14 cellular contexts compared by ENCODE assay signal in genomic region chr1:36153476-36153875, GRCh38. TPM values are rescaled to one million over a fixed set of nuclear protein-coding genes. Genes with fewer than 3 reads are reported as not detected.
A peak's percentile ranks its signal among the peaks of the same experiment; 100 is the strongest.
DNase-seq lines count a peak whose midpoint lies in the region; ATAC-seq and TF ChIP-seq lines count a peak whose summit lies in the region.
"Had no signal": no experiment of that assay in that cellular context is flagged by ENCODE, and none has a peak within 500 bp of the region (broad histone marks: within the 10 kb centered on the region; RNA-seq: fewer than 3 reads in every experiment).

No MANE protein-coding gene starts in this region.

- TF ChIP-seq CTCF in heart left ventricle (IDR thresholded peaks at IDR 0.05) (no peak), tibial artery (IDR thresholded peaks at IDR 0.05) (no peak)

- H3K27ac ChIP-seq in heart left ventricle, result peak overlapping the region in 10 of 12 donors; percentile 6 to 97 (median 92)
- H3K27ac ChIP-seq in tibial artery, result peak overlapping the region; percentile 99 to 100

- peaks cover 71% of the 10 kb centered on the region for H3K4me1 Mint-ChIP-seq in activated CD4-positive, alpha-beta memory T cell treated with anti-CD3 and anti-CD28 coated beads, Interleukin-2, amount 10 ng/mL, durations not matched to agents 7 days and 5 days
- H3K4me1 Mint-ChIP-seq in naive B cell, result peaks cover 50 to 73% (median 70%) of the 10 kb centered on the region in 3 donors

- H3K4me3 ChIP-seq in heart left ventricle, result no peak overlapping the region
- H3K4me3 ChIP-seq in tibial artery, result no peak overlapping the region
- H3K4me3 ChIP-seq: lung, thyroid gland had no signal

- no peak for DNase-seq in heart left ventricle
- no peak for DNase-seq in left ventricle myocardium superior
- no peak for DNase-seq in activated CD4-positive, alpha-beta memory T cell treated with anti-CD3 and anti-CD28 coated beads, Interleukin-2, amount 10 ng/mL, durations not matched to agents 7 days and 5 days
- DNase-seq in naive B cell, result no peak
- no peak for DNase-seq in tibial artery
- DNase-seq in foreskin melanocyte, result no peak
- DNase-seq: cortex of kidney, DMS79 treated with DMSO at 0.1 percent for 48 hours, MM.1S, NCI-H82, thyroid gland had no signal

- H3K27me3 Mint-ChIP-seq in activated CD4-positive, alpha-beta memory T cell treated with anti-CD3 and anti-CD28 coated beads, Interleukin-2, amount 10 ng/mL, durations not matched to agents 7 days and 5 days, result no peaks in the 10 kb centered on the region
- no peaks in the 10 kb centered on the region for H3K27me3 Mint-ChIP-seq in naive B cell

- peaks cover 25% of the 10 kb centered on the region for H3K36me3 Mint-ChIP-seq in activated CD4-positive, alpha-beta memory T cell treated with anti-CD3 and anti-CD28 coated beads, Interleukin-2, amount 10 ng/mL, durations not matched to agents 7 days and 5 days (ENCODE audit: low read depth)
- H3K36me3 Mint-ChIP-seq in naive B cell, result no peaks in the 10 kb centered on the region

- CTCF ChIA-PET in activated CD4-positive, alpha-beta memory T cell treated with anti-CD3 and anti-CD28 coated beads, Interleukin-2, amount 10 ng/mL, durations not matched to agents 7 days and 5 days (lab: Charles Lee), result interaction anchor here (1.3 kb wide), 1 partner anchor 132 kb away, joined by 3 read pairs; no protein-coding TSS in a partner anchor

- TF ChIP-seq POLR2A in heart left ventricle (IDR thresholded peaks at IDR 0.05), result no peak

- no peaks in the 10 kb centered on the region for H3K9me3 ChIP-seq in heart left ventricle
- no peaks in the 10 kb centered on the region for H3K9me3 ChIP-seq in tibial artery
- H3K9me3 ChIP-seq: thyroid gland had no signal

- H3K27me3 ChIP-seq in heart left ventricle, result no peaks in the 10 kb centered on the region
- no peaks in the 10 kb centered on the region for H3K27me3 ChIP-seq in tibial artery
- H3K27me3 ChIP-seq: thyroid gland had no signal

- intact Hi-C loops in heart left ventricle (cut with DNase I) (loop anchor here in 5 of 10 donors (2.0 to 5.0 kb wide), 5 partner anchors 34 to 134 kb away; partner anchors contain the start of gene THRAP3 (in 3 of the 5)), left ventricle myocardium superior (cut with micrococcal nuclease) (loop anchor here (5.0 kb wide), 1 partner anchor 34 kb away; no protein-coding TSS in a partner anchor), tibial artery (cut with DNase I; ENCODE audit: low total_unique reads) (loop anchor here (5.0 kb wide), 1 partner anchor 34 kb away; no protein-coding TSS in a partner anchor)

- ATAC-seq in heart left ventricle, result no peak
- no peak for ATAC-seq in left ventricle myocardium superior
- no peak for ATAC-seq in naive B cell (ENCODE audit: low read depth in 2 of 2)
- no peak for ATAC-seq in GM19397 (IDR thresholded peaks at IDR 0.05; ENCODE audit: unreplicated experiment)
- no peak for ATAC-seq in HG03342 (IDR thresholded peaks at IDR 0.05; ENCODE audit: unreplicated experiment)

- WGBS in heart left ventricle, 4 donors, result 89 to 92% (median 90%) methylated on average over 6 of the region's 6 CpGs

- H3K9me3 Mint-ChIP-seq in activated CD4-positive, alpha-beta memory T cell treated with anti-CD3 and anti-CD28 coated beads, Interleukin-2, amount 10 ng/mL, durations not matched to agents 7 days and 5 days, result no peaks in the 10 kb centered on the region
- no peaks in the 10 kb centered on the region for H3K9me3 Mint-ChIP-seq in naive B cell

- no peak overlapping the region for H3K4me3 Mint-ChIP-seq in activated CD4-positive, alpha-beta memory T cell treated with anti-CD3 and anti-CD28 coated beads, Interleukin-2, amount 10 ng/mL, durations not matched to agents 7 days and 5 days
- H3K4me3 Mint-ChIP-seq in naive B cell, result peak overlapping the region in 5 of 8 donors; percentile 36 to 89 (median 55)

- POLR2A ChIA-PET in activated CD4-positive, alpha-beta memory T cell treated with anti-CD3 and anti-CD28 coated beads, Interleukin-2, amount 10 ng/mL, durations not matched to agents 7 days and 5 days (lab: Charles Lee), result interaction anchor here (1.0 to 6.2 kb wide), 3 partner anchors 8 to 71 kb away, joined by 3 to 193 read pairs (median 43); partner anchors contain the start of gene THRAP3

- H3K36me3 ChIP-seq in heart left ventricle, result no peaks in the 10 kb centered on the region
- H3K36me3 ChIP-seq in tibial artery, result no peaks in the 10 kb centered on the region
- H3K36me3 ChIP-seq: thyroid gland had no signal

- H3K27ac Mint-ChIP-seq in activated CD4-positive, alpha-beta memory T cell treated with anti-CD3 and anti-CD28 coated beads, Interleukin-2, amount 10 ng/mL, durations not matched to agents 7 days and 5 days, result peak overlapping the region; percentile 25
- H3K27ac Mint-ChIP-seq in naive B cell, result peak overlapping the region in 2 of 6 donors; percentile 86 to 99

- peaks cover 20 to 72% (median 57%) of the 10 kb centered on the region in 12 donors for H3K4me1 ChIP-seq in heart left ventricle
- peaks cover 4 to 64% (median 46%) of the 10 kb centered on the region in 4 donors for H3K4me1 ChIP-seq in tibial artery

RNA-seq across cellular contexts. Expression of gene MAP7D1, which starts 2.5 kb away (rescaled TPM):
- total RNA-seq in heart left ventricle (100 to 1,000 TPM; 249 to 706 (median 328) TPM), left ventricle myocardium superior (385 TPM)
- polyA plus RNA-seq in heart left ventricle (100 to 1,000 TPM; 236 to 331 TPM), naive B cell (ENCODE audit: low read depth in 6 of 6) (10 to 100 TPM in 1 of 6 donors, 1 to 10 TPM in 5; 2.6 to 12.5 (median 5.3) TPM)
- 100 to 1,000 TPM; 215 to 221 TPM for total RNA-seq in activated CD4-positive, alpha-beta memory T cell treated with anti-CD3 and anti-CD28 coated beads, Interleukin-2, amount 10 ng/mL, durations not matched to agents 7 days and 5 days

RNA-seq across cellular contexts. Expression of gene TRAPPC3, which starts 4.2 kb away (rescaled TPM):
- total RNA-seq in heart left ventricle (10 to 100 TPM; 45.3 to 77.2 (median 52.9) TPM), left ventricle myocardium superior (57.8 TPM)
- polyA plus RNA-seq in heart left ventricle (10 to 100 TPM; 40.8 to 89.6 TPM), naive B cell (ENCODE audit: low read depth in 6 of 6) (100 to 1,000 TPM; 103 to 185 (median 109) TPM)
- total RNA-seq in activated CD4-positive, alpha-beta memory T cell treated with anti-CD3 and anti-CD28 coated beads, Interleukin-2, amount 10 ng/mL, durations not matched to agents 7 days and 5 days, result 10 to 100 TPM; 57.2 to 58.4 TPM

RNA-seq across cellular contexts. Expression of gene COL8A2, which starts 28.5 kb away (rescaled TPM):
- total RNA-seq in heart left ventricle (1 to 10 TPM in 5 of 9 donors, under 1 TPM in 4; 0.33 to 2.6 (median 1.1) TPM), left ventricle myocardium superior (0.67 TPM)
- polyA plus RNA-seq in heart left ventricle (under 1 TPM; 0.34 to 0.53 TPM), naive B cell (ENCODE audit: low read depth in 6 of 6) (under 1 TPM in 3 of 6 donors, not detected in 3; 0.10 to 0.25 (median 0.19) TPM)
- total RNA-seq in activated CD4-positive, alpha-beta memory T cell treated with anti-CD3 and anti-CD28 coated beads, Interleukin-2, amount 10 ng/mL, durations not matched to agents 7 days and 5 days, result not detected
